8 cellular contexts compared by ENCODE assay signal in the genomic region with DNA sequence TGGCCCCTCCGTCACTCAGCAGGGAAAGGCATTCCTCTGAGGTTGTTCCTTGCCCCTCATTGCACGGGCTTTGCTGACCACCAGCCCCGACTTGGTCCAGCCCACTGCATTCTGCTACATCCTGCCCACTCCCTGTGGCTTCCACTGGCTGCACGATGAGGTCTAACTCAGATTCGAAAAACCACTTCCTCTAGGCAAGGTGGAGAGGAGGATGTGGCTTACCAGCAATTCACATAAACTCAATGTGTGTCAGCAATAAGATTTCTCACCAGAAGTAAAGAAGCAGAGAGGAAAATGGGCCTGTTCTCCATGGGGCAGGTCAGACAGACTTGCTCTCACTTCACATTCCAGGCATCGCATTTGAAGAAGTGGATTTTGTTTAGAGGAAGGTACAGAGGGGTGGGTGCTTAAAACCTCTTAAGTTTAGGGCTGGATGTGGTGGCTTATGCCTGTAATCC. TPM values are rescaled to one million over a fixed set of nuclear protein-coding genes. Genes with fewer than 3 reads are reported as not detected.
A peak's percentile ranks its signal among the peaks of the same experiment; 100 is the strongest.
DNase-seq lines count a peak whose midpoint lies in the region; ATAC-seq and TF ChIP-seq lines count a peak whose summit lies in the region.

No MANE protein-coding gene starts in this region.

- H3K36me3 ChIP-seq in mesenchymal stem cell (ENCODE audit: control insufficient read depth in 1 of 2, insufficient read depth in 2 of 2, low read depth in 1 of 2, low read length in 2 of 2), result peaks cover 23 to 59% of the 10 kb centered on the region in 2 experiments

- peaks cover 20% of the 10 kb centered on the region for H3K4me1 ChIP-seq in mesenchymal stem cell (ENCODE audit: control insufficient read depth, insufficient read depth, low read depth, low read length)

- peaks cover 6% of the 10 kb centered on the region for H3K9me3 ChIP-seq in mesenchymal stem cell (ENCODE audit: control insufficient read depth, low read length)

- H3K79me1 ChIP-seq in mesenchymal stem cell (replicated peaks; ENCODE audit: low read length, poor library complexity, severe bottlenecking), result no peaks in the 10 kb centered on the region

- no peak overlapping the region for H3K18ac ChIP-seq in mesenchymal stem cell (ENCODE audit: low read depth in 1 of 2, low read length in 2 of 2)

- no peak overlapping the region for H3K4me3 ChIP-seq in HL-60 (replicated peaks; ENCODE audit: insufficient read depth, low read length)
- no peak overlapping the region for H3K4me3 ChIP-seq in mesenchymal stem cell (ENCODE audit: insufficient read depth in 1 of 2, low read depth in 1 of 2, low read length in 2 of 2)

- H2BK5ac ChIP-seq in mesenchymal stem cell (ENCODE audit: low read depth, low read length, poor library complexity, severe bottlenecking), result no peak overlapping the region

- H4K91ac ChIP-seq in mesenchymal stem cell (ENCODE audit: low read length), result no peak overlapping the region

- H3K27ac ChIP-seq in HL-60 (replicated peaks) (peak overlapping the region; percentile 47), mesenchymal stem cell (ENCODE audit: low read length, poor library complexity, severe bottlenecking) (no peak overlapping the region)

- H2BK15ac ChIP-seq in mesenchymal stem cell (ENCODE audit: low read depth, poor library complexity, severe bottlenecking), result no peak overlapping the region

- no peak overlapping the region for H3K4me2 ChIP-seq in mesenchymal stem cell (ENCODE audit: low read length, poor library complexity, severe bottlenecking)

- H3K23ac ChIP-seq in mesenchymal stem cell (ENCODE audit: low read length in 2 of 2), result no peak overlapping the region

- no peak overlapping the region for H2AFZ ChIP-seq in mesenchymal stem cell (ENCODE audit: low read depth, low read length)

- no peak for TF ChIP-seq CTCF in HL-60 (IDR thresholded peaks at IDR 0.05; ENCODE audit: insufficient read depth, low read length)

- H2BK120ac ChIP-seq in mesenchymal stem cell (ENCODE audit: low read depth, low read length), result no peak overlapping the region

- no peak overlapping the region for H3K9ac ChIP-seq in mesenchymal stem cell (ENCODE audit: low read length)

- H3K27me3 ChIP-seq in HL-60 (ENCODE audit: insufficient read depth, poor library complexity, severe bottlenecking) (no peaks in the 10 kb centered on the region), mesenchymal stem cell (ENCODE audit: control insufficient read depth in 1 of 2, insufficient read depth in 1 of 2, low read length in 2 of 2) (no peaks in the 10 kb centered on the region)

- no peak overlapping the region for H2BK12ac ChIP-seq in mesenchymal stem cell (ENCODE audit: low read length in 2 of 2)

- H2AK5ac ChIP-seq in mesenchymal stem cell (ENCODE audit: low read length, severe bottlenecking), result no peak overlapping the region

- ATAC-seq in GM21423 (IDR thresholded peaks at IDR 0.05; ENCODE audit: unreplicated experiment), result peak; percentile 68

- no peak overlapping the region for H4K8ac ChIP-seq in mesenchymal stem cell (ENCODE audit: low read length)

- DNase-seq in GDM1 (lab: John Stamatoyannopoulos, UW), result peak; percentile 61
- DNase-seq in HL-60 (ENCODE audit: low read depth in 1 of 2, low spot score in 1 of 2), result peak; percentile 43 to 84
- DNase-seq in activated CD4-positive, alpha-beta T cell treated with anti-CD3 and anti-CD28 coated beads, Interleukin-2, amount 50 U/mL, for 4 hours, result peak; percentile 44 to 51
- DNase-seq in mesenchymal stem cell, result peak; percentile 37
- DNase-seq in DMS153 (lab: John Stamatoyannopoulos, UW), result no peak
- DNase-seq in DMS53 (lab: John Stamatoyannopoulos, UW), result no peak
- no peak for DNase-seq in middle frontal gyrus (ENCODE audit: extremely low spot score, low spot score)

- no peak overlapping the region for H3K4ac ChIP-seq in mesenchymal stem cell (ENCODE audit: low read depth in 1 of 2, low read length in 2 of 2)

- 78% methylated on average over 6 of the region's 6 CpGs for WGBS in mesenchymal stem cell

- H3K14ac ChIP-seq in mesenchymal stem cell (ENCODE audit: low read length in 2 of 2), result no peak overlapping the region

RNA-seq across cellular contexts. Expression of a gene that starts 14.7 kb away (rescaled TPM):
- polyA plus RNA-seq in mesenchymal stem cell (2013, experiment 1 of 2), result 0.73 TPM
- 0.55 TPM for polyA plus RNA-seq in mesenchymal stem cell (2013, experiment 2 of 2)

Comparison
In these comparisons a context has a peak if more than half of its experiments do, and no peak if none do; other contexts are left out.
1. DNase-seq: peak in GDM1 (single experiment), HL-60 (2 of 2), activated CD4-positive, alpha-beta T cell treated with anti-CD3 and anti-CD28 coated beads, Interleukin-2, amount 50 U/mL, for 4 hours (2 of 2) and mesenchymal stem cell (single experiment); none in DMS153 (single experiment), DMS53 (single experiment) and middle frontal gyrus (single experiment).